In the genomic region with DNA sequence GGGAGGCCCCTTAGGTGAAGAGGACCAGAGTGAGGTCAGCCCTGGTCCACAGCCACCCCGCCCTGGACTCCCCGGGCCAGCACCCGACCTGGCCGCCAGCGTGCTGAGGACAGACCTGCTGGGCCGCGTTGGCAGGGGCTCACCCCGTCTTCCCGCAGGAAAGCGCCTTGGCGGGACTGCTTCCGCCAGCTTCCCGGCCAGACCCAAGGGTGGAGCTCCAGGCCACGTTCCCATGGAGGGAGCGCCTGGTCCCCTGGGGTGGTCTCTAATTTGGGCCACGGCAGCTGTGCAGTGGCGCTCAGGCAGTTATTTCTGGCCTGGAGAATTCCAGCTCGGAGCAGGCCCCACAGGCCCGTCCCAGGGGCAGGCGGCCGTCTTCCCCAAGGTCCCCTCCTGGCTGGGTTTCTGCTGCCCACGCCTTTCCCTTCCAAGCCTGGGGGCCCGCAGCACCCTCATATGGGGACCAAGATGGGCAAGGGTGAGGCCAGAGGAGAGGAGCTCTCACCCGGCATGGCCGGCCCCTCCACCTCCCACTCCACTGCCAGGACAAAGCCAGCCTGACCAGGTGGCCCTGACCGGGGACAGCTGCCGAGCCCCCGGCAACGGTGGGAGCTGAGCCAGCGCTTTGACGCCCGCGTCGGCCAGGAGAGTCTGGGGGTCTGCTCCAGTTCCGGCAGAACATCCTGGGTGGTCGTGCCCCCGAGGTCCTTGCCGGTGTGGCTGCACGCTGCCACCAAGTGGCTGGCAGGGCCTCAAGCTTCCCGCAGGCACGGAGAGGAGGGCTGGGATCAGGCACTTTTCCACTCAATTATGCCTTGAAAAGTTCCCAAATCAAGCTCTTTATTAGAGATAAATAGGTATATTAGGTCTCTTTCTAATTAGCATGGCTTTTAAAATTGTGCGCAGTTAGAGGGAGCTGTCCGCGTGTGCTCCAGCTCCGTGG, we compare ENCODE assay signal across 13 cellular contexts. TPM values are rescaled to one million over a fixed set of nuclear protein-coding genes. Genes with fewer than 3 reads are reported as not detected.
A peak's percentile ranks its signal among the peaks of the same experiment; 100 is the strongest.
DNase-seq lines count a peak whose midpoint lies in the region; ATAC-seq and TF ChIP-seq lines count a peak whose summit lies in the region.
"Had no signal": no experiment of that assay in that cellular context is flagged by ENCODE, and none has a peak within 500 bp of the region (broad histone marks: within the 10 kb centered on the region; RNA-seq: fewer than 3 reads in every experiment).

No MANE protein-coding gene starts in this region.

- H3K27ac ChIP-seq in DND-41 (ENCODE audit: low read length), result no peak overlapping the region
- peak overlapping the region; percentile 83 to 91 for H3K27ac ChIP-seq in ascending aorta
- peak overlapping the region; percentile 24 to 70 for H3K27ac ChIP-seq in right atrium auricular region
- H3K27ac ChIP-seq in Peyer's patch, result peak overlapping the region in 2 of 4 donors; percentile 49 to 83
- no peak overlapping the region for H3K27ac ChIP-seq in mesendoderm (ENCODE audit: low read depth, low read length)
- H3K27ac ChIP-seq: neutrophil had no signal

- no peaks in the 10 kb centered on the region for H3K9me3 Mint-ChIP-seq in WTC11

- H3K79me2 ChIP-seq in DND-41 (ENCODE audit: insufficient read depth, low read length) (no peaks in the 10 kb centered on the region), mesendoderm (ENCODE audit: control insufficient read depth, insufficient read depth, low read length) (no peaks in the 10 kb centered on the region)

- no peak overlapping the region for H3K4me3 Mint-ChIP-seq in WTC11
- H3K4me3 Mint-ChIP-seq: CD4-positive, CD25-positive, alpha-beta regulatory T cell had no signal

- H3K4me3 ChIP-seq in DND-41 (ENCODE audit: low read depth in 1 of 2, low read length in 2 of 2) (no peak overlapping the region), ascending aorta (peak overlapping the region in 1 of 2 donors; percentile 35), right atrium auricular region (no peak overlapping the region), Peyer's patch (no peak overlapping the region), mesendoderm (ENCODE audit: low read length) (no peak overlapping the region)
- H3K4me3 ChIP-seq: tibial nerve had no signal

- intact Hi-C loops in ascending aorta (cut with DNase I), result loop anchor here (1.0 to 5.0 kb wide), 2 partner anchors 85 to 209 kb away; a partner anchor contains a TSS

- no peak overlapping the region for H2BK15ac ChIP-seq in mesendoderm (replicated peaks; ENCODE audit: low read depth)

- no peak overlapping the region for H3K56ac ChIP-seq in mesendoderm (ENCODE audit: low read length)

- no peak overlapping the region for H3K23ac ChIP-seq in mesendoderm (ENCODE audit: low read length)

- POLR2A ChIA-PET in WTC11 (lab: Charles Lee), result interaction anchor here (0.9 kb wide), 1 partner anchor 77 kb away, joined by 3 read pairs; no protein-coding TSS in a partner anchor

- no peak for TF ChIP-seq POLR2A in Peyer's patch (IDR thresholded peaks at IDR 0.05)

- no peak for DNase-seq in DND-41
- DNase-seq in ascending aorta (ENCODE audit: low spot score in 2 of 2), result peak; percentile 53 to 86
- DNase-seq in right atrium auricular region (ENCODE audit: low spot score), result no peak
- DNase-seq in retina, result peak; percentile 75
- no peak for DNase-seq in Peyer's patch
- DNase-seq in NCI-H146 treated with DMSO at 0.1 percent for 48 hours (lab: John Stamatoyannopoulos, UW; ENCODE audit: unreplicated experiment), result no peak
- no peak for DNase-seq in mesendoderm
- no peak for DNase-seq in WTC11 (ENCODE audit: low spot score)
- DNase-seq: CD4-positive, CD25-positive, alpha-beta regulatory T cell; NCI-H2227 treated with DMSO at 0.1 percent for 48 hours; SHP77 had no signal

- no peak overlapping the region for H2BK5ac ChIP-seq in mesendoderm (ENCODE audit: low read length)

- CTCF ChIA-PET in WTC11 (lab: Charles Lee), result interaction anchor here (0.9 to 1.4 kb wide), 9 partner anchors 11 to 124 kb away, joined by 3 to 5 read pairs (median 4); no protein-coding TSS in a partner anchor

- no peaks in the 10 kb centered on the region for H3K27me3 Mint-ChIP-seq in WTC11 (ENCODE audit: low read depth)
- H3K27me3 Mint-ChIP-seq: CD4-positive, CD25-positive, alpha-beta regulatory T cell had no signal

- TF ChIP-seq CTCF in DND-41 (IDR thresholded peaks at IDR 0.05; ENCODE audit: borderline replicate concordance, extremely low read depth, low read length, poor library complexity, severe bottlenecking) (peak; percentile 23), ascending aorta (IDR thresholded peaks at IDR 0.05) (no peak), right atrium auricular region (IDR thresholded peaks at IDR 0.05) (peak in 1 of 2 donors; percentile 10), Peyer's patch (IDR thresholded peaks at IDR 0.05) (no peak), WTC11 (IDR thresholded peaks at IDR 0.05) (no peak)

- H3K36me3 Mint-ChIP-seq in WTC11, result no peaks in the 10 kb centered on the region
- H3K36me3 Mint-ChIP-seq: CD4-positive, CD25-positive, alpha-beta regulatory T cell had no signal

- no peak overlapping the region for H3K18ac ChIP-seq in mesendoderm (ENCODE audit: low read length)

- no peak overlapping the region for H3K27ac Mint-ChIP-seq in WTC11
- H3K27ac Mint-ChIP-seq: CD4-positive, CD25-positive, alpha-beta regulatory T cell had no signal

- H4K20me1 ChIP-seq in DND-41 (ENCODE audit: insufficient read depth, low read length), result peaks cover 9% of the 10 kb centered on the region; the same call in 1 of the 2 replicates

- H4K5ac ChIP-seq in mesendoderm (ENCODE audit: low read length), result no peak overlapping the region

- no peaks in the 10 kb centered on the region for H3K27me3 ChIP-seq in DND-41 (ENCODE audit: insufficient read depth, low read length, poor library complexity)
- no peaks in the 10 kb centered on the region for H3K27me3 ChIP-seq in ascending aorta
- H3K27me3 ChIP-seq in right atrium auricular region, result no peaks in the 10 kb centered on the region
- H3K27me3 ChIP-seq in Peyer's patch, result no peaks in the 10 kb centered on the region
- H3K27me3 ChIP-seq in mesendoderm (ENCODE audit: insufficient read depth, low read length, poor library complexity), result no peaks in the 10 kb centered on the region

- ATAC-seq in DND-41 (ENCODE audit: insufficient read depth, low read depth) (no peak), WTC11 (no peak)

- H3K4ac ChIP-seq in mesendoderm (ENCODE audit: low read depth, low read length), result no peak overlapping the region

- H3K9ac ChIP-seq in DND-41 (ENCODE audit: low read depth, low read length) (no peak overlapping the region), mesendoderm (ENCODE audit: low read length) (no peak overlapping the region)

- no peak overlapping the region for H4K8ac ChIP-seq in mesendoderm (ENCODE audit: low read depth, low read length)

- H2AFZ ChIP-seq in DND-41 (ENCODE audit: low read depth, low read length), result no peak overlapping the region

- H3K4me2 ChIP-seq in DND-41 (ENCODE audit: insufficient read depth, low read length) (no peak overlapping the region), mesendoderm (ENCODE audit: low read length) (no peak overlapping the region)

- no CpG with 5 or more reads among the region's 45 CpGs for WGBS in mesendoderm (ENCODE audit: extremely low coverage, insufficient coverage, low lambda C conversion rate)

- H2AK5ac ChIP-seq in mesendoderm (ENCODE audit: low read length), result no peak overlapping the region

- H3K79me1 ChIP-seq in mesendoderm (ENCODE audit: low read length), result no peaks in the 10 kb centered on the region

- H3K36me3 ChIP-seq in DND-41 (ENCODE audit: insufficient read depth, low read length), result no peaks in the 10 kb centered on the region
- H3K36me3 ChIP-seq in ascending aorta, result no peaks in the 10 kb centered on the region
- H3K36me3 ChIP-seq in right atrium auricular region, result no peaks in the 10 kb centered on the region
- H3K36me3 ChIP-seq in Peyer's patch, result no peaks in the 10 kb centered on the region
- no peaks in the 10 kb centered on the region for H3K36me3 ChIP-seq in mesendoderm (ENCODE audit: control insufficient read depth, insufficient read depth, low read length)
- H3K36me3 ChIP-seq: neutrophil, tibial nerve had no signal

- H3K4me1 ChIP-seq in DND-41 (ENCODE audit: insufficient read depth, low read length), result no peaks in the 10 kb centered on the region
- peaks cover 19 to 32% of the 10 kb centered on the region in 2 donors for H3K4me1 ChIP-seq in ascending aorta
- peaks cover 0 to 31% of the 10 kb centered on the region in 2 donors for H3K4me1 ChIP-seq in right atrium auricular region
- H3K4me1 ChIP-seq in Peyer's patch, result peaks cover 0 to 39% (median 0%) of the 10 kb centered on the region in 4 donors
- no peaks in the 10 kb centered on the region for H3K4me1 ChIP-seq in mesendoderm (ENCODE audit: control insufficient read depth, low read depth, low read length)

- no peak overlapping the region for H2BK120ac ChIP-seq in mesendoderm (ENCODE audit: low read depth, low read length)

- H3K9me3 ChIP-seq in DND-41 (ENCODE audit: insufficient read depth, low read length, severe bottlenecking), result no peaks in the 10 kb centered on the region
- H3K9me3 ChIP-seq in ascending aorta, result no peaks in the 10 kb centered on the region
- no peaks in the 10 kb centered on the region for H3K9me3 ChIP-seq in right atrium auricular region
- no peaks in the 10 kb centered on the region for H3K9me3 ChIP-seq in Peyer's patch
- H3K9me3 ChIP-seq: neutrophil, tibial nerve had no signal

- H3K4me1 Mint-ChIP-seq in WTC11, result no peaks in the 10 kb centered on the region
- H3K4me1 Mint-ChIP-seq: CD4-positive, CD25-positive, alpha-beta regulatory T cell had no signal

TF ChIP-seq in WTC11, 78 proteins besides CTCF, POLR2A, EP300 and RAD21 (continues in another document):
- TF ChIP-seq OVOL2 (CRISPR knock-in tag; IDR thresholded peaks at IDR 0.05; ENCODE audit: borderline replicate concordance) (no peak), NFE2L1 (CRISPR knock-in tag; IDR thresholded peaks at IDR 0.05) (no peak)

RNA-seq across cellular contexts. Expression of a gene that starts 28.1 kb away (rescaled TPM):
- 57.5 TPM for total RNA-seq in ascending aorta
- total RNA-seq in right atrium auricular region, result 1 to 10 TPM; 7.0 to 9.4 TPM
- total RNA-seq in Peyer's patch, result 10 to 100 TPM in 2 of 4 donors, 1 to 10 TPM in 2; 4.0 to 28.9 (median 9.7) TPM
- polyA plus RNA-seq in mesendoderm (2013, experiment 1 of 2), result 5.3 TPM
- polyA plus RNA-seq in mesendoderm (2013, experiment 2 of 2), result 4.9 TPM
- total RNA-seq in WTC11 (2021), result 38.0 to 46.9 TPM (median 46.4 TPM) in 3 replicates

RNA-seq across cellular contexts. Expression of a gene that starts 44.0 kb away (rescaled TPM):
- total RNA-seq in ascending aorta, result not detected
- total RNA-seq in right atrium auricular region, result not detected
- total RNA-seq in Peyer's patch, result 10 to 100 TPM; 16.4 to 44.6 (median 29.5) TPM
- polyA plus RNA-seq in mesendoderm (2013, experiment 1 of 2), result not detected
- not detected for polyA plus RNA-seq in mesendoderm (2013, experiment 2 of 2)
- total RNA-seq in WTC11 (2021), result not detected in 3 replicates
- total RNA-seq: CD4-positive, CD25-positive, alpha-beta regulatory T cell had no signal
- polyA plus RNA-seq: CD4-positive, CD25-positive, alpha-beta regulatory T cell had no signal

RNA-seq across cellular contexts. Expression of a gene that starts 48.9 kb away (rescaled TPM):
- total RNA-seq in ascending aorta (not detected), right atrium auricular region (10 to 100 TPM in 1 of 2 donors, 1 to 10 TPM in 1; 1.2 to 12.5 TPM), Peyer's patch (10 to 100 TPM; 14.9 to 89.7 (median 50.4) TPM), WTC11 (2021) (0.18 to 0.44 TPM in 2 of 3 replicates, not detected in the other)
- polyA plus RNA-seq in mesendoderm (2013, experiment 1 of 2), result not detected
- polyA plus RNA-seq in mesendoderm (2013, experiment 2 of 2), result not detected
- total RNA-seq: CD4-positive, CD25-positive, alpha-beta regulatory T cell had no signal
- polyA plus RNA-seq: CD4-positive, CD25-positive, alpha-beta regulatory T cell had no signal

RNA-seq across cellular contexts. Expression of a gene that starts 59.5 kb away (rescaled TPM):
- total RNA-seq in ascending aorta (6.7 TPM), right atrium auricular region (1 to 10 TPM; 2.6 to 8.9 TPM), Peyer's patch (100 to 1,000 TPM in 1 of 4 donors, 10 to 100 TPM in 3; 23.8 to 130 (median 59.4) TPM), WTC11 (2021) (0.53 TPM in 1 of 3 replicates, not detected in the others)
- polyA plus RNA-seq in mesendoderm (2013, experiment 1 of 2), result not detected
- polyA plus RNA-seq in mesendoderm (2013, experiment 2 of 2), result not detected
- total RNA-seq: CD4-positive, CD25-positive, alpha-beta regulatory T cell had no signal
- polyA plus RNA-seq: CD4-positive, CD25-positive, alpha-beta regulatory T cell had no signal

Comparison
In these comparisons a context has a peak if more than half of its experiments do, and no peak if none do; other contexts are left out.
1. DNase-seq: peak in ascending aorta (2 of 2) and retina (single experiment); none in DND-41 (single experiment), right atrium auricular region (single experiment), Peyer's patch (0 of 3), NCI-H146 treated with DMSO at 0.1 percent for 48 hours (single experiment), mesendoderm (single experiment) and WTC11 (single experiment).
2. H3K27ac ChIP-seq: peak in ascending aorta (2 of 2) and right atrium auricular region (2 of 2); none in DND-41 (single experiment) and mesendoderm (single experiment).
3. RNA of a gene that starts 44.0 kb away (total RNA-seq): 16.4 to 44.6 TPM in Peyer's patch; not detected in WTC11, not detected in ascending aorta (single experiment) and not detected in right atrium auricular region; every median in the first group is over 10 times any median in the second.